33 cellular contexts compared by ENCODE assay signal in genomic region chr16:22010902-22011301, GRCh38. TPM values are rescaled to one million over a fixed set of nuclear protein-coding genes. Genes with fewer than 3 reads are reported as not detected.
"Had no signal": no experiment of that assay in that cellular context is flagged by ENCODE, and none has a peak within 500 bp of the region (broad histone marks: within the 10 kb centered on the region; RNA-seq: fewer than 3 reads in every experiment).

No MANE protein-coding gene starts in this region.

- H3K9me3 ChIP-seq: adrenal gland, body of pancreas, gastrocnemius medialis, psoas muscle, suprapubic skin, tibial artery, upper lobe of right lung had no signal

- H3K9me3 Mint-ChIP-seq: activated naive CD4-positive, alpha-beta T cell treated with anti-CD3 and anti-CD28 coated beads for 36 hours; activated naive CD8-positive, alpha-beta T cell treated with anti-CD3 and anti-CD28 coated beads for 36 hours; activated T-helper 17 cell treated with anti-CD3 and anti-CD28 coated beads, Interleukin-2, amount 50 U/mL, for 72 hours; memory B cell; naive thymus-derived CD4-positive, alpha-beta T cell; T-cell; T-helper 2 cell treated with Interferon-gamma antibody and Interleukin-4, amounts not matched to agents 5 μg/mL and 100 μg/mL, for 36 hours had no signal

- DNase-seq: activated CD4-positive, alpha-beta T cell treated with anti-CD3 and anti-CD28 coated beads for 48 hours; activated CD4-positive, alpha-beta T cell treated with anti-CD3 and anti-CD28 coated beads, Interleukin-2, amount 50 U/mL, for 48 hours; activated CD8-positive, alpha-beta memory T cell treated with anti-CD3 and anti-CD28 coated beads for 24 hours; activated naive CD4-positive, alpha-beta T cell treated with anti-CD3 and anti-CD28 coated beads for 36 hours; activated naive CD8-positive, alpha-beta T cell treated with anti-CD3 and anti-CD28 coated beads for 36 hours; adrenal gland; aorta; body of pancreas; dermis blood vessel endothelial cell; effector CD4-positive, alpha-beta T cell; gastrocnemius medialis; kidney; left colon; midbrain; naive thymus-derived CD4-positive, alpha-beta T cell; nucleus accumbens; psoas muscle; stimulated activated CD4-positive, alpha-beta T cell treated with anti-CD3 and anti-CD28 coated beads, Interleukin-15, amount 100 ng/mL, for 24 hours; stimulated activated CD4-positive, alpha-beta T cell treated with anti-CD3 and anti-CD28 coated beads, Interleukin-2, amount 100 ng/mL, for 24 hours; stimulated activated naive CD4-positive, alpha-beta T cell; T-cell; tibial artery; upper lobe of right lung; WERI-Rb-1 had no signal

- H3K4me2 ChIP-seq: hepatocyte had no signal

- H3K4me3 Mint-ChIP-seq: activated naive CD4-positive, alpha-beta T cell treated with anti-CD3 and anti-CD28 coated beads for 36 hours; activated naive CD8-positive, alpha-beta T cell treated with anti-CD3 and anti-CD28 coated beads for 36 hours; memory B cell; T-helper 2 cell treated with Interferon-gamma antibody and Interleukin-4, amounts not matched to agents 5 μg/mL and 100 μg/mL, for 36 hours had no signal

- H3K27ac Mint-ChIP-seq: activated naive CD4-positive, alpha-beta T cell treated with anti-CD3 and anti-CD28 coated beads for 36 hours; activated naive CD8-positive, alpha-beta T cell treated with anti-CD3 and anti-CD28 coated beads for 36 hours; activated T-helper 17 cell treated with anti-CD3 and anti-CD28 coated beads, Interleukin-2, amount 50 U/mL, for 72 hours; memory B cell; T-helper 2 cell treated with Interferon-gamma antibody and Interleukin-4, amounts not matched to agents 5 μg/mL and 100 μg/mL, for 36 hours had no signal

- ATAC-seq: activated CD4-positive, CD25-positive, alpha-beta regulatory T cell treated with anti-CD3 and anti-CD28 coated beads, Interleukin-2, amount 50 U/mL, for 24 hours; activated T-helper 17 cell treated with anti-CD3 and anti-CD28 coated beads, Interleukin-2, amount 50 U/mL, for 72 hours; body of pancreas; gastrocnemius medialis; left colon; naive thymus-derived CD4-positive, alpha-beta T cell; psoas muscle; T-cell; upper lobe of right lung had no signal

- H3K36me3 ChIP-seq: adrenal gland, gastrocnemius medialis, suprapubic skin, tibial artery, upper lobe of right lung, WERI-Rb-1 had no signal

- H3K4me3 ChIP-seq: adrenal gland, body of pancreas, gastrocnemius medialis, hepatocyte, psoas muscle, suprapubic skin, tibial artery, upper lobe of right lung had no signal

- H3K27ac ChIP-seq: adrenal gland, body of pancreas, gastrocnemius medialis, hepatocyte, parathyroid adenoma, psoas muscle, suprapubic skin, tibial artery, upper lobe of right lung, WERI-Rb-1 had no signal

- H3K36me3 Mint-ChIP-seq: memory B cell, T-cell had no signal

- H3K27me3 ChIP-seq: adrenal gland, body of pancreas, gastrocnemius medialis, hepatocyte, suprapubic skin, tibial artery, upper lobe of right lung had no signal

- H3K27me3 Mint-ChIP-seq: activated naive CD8-positive, alpha-beta T cell treated with anti-CD3 and anti-CD28 coated beads for 36 hours; activated T-helper 17 cell treated with anti-CD3 and anti-CD28 coated beads, Interleukin-2, amount 50 U/mL, for 72 hours; memory B cell; T-cell had no signal

- H3K9ac ChIP-seq: parathyroid adenoma had no signal

- H2AFZ ChIP-seq: hepatocyte, parathyroid adenoma had no signal

RNA-seq across cellular contexts. Expression of gene PDZD9, which starts 10.0 kb away (rescaled TPM):
- total RNA-seq: activated naive CD4-positive, alpha-beta T cell treated with anti-CD3 and anti-CD28 coated beads for 36 hours; activated naive CD8-positive, alpha-beta T cell treated with anti-CD3 and anti-CD28 coated beads for 36 hours; activated T-helper 17 cell treated with anti-CD3 and anti-CD28 coated beads, Interleukin-2, amount 50 U/mL, for 72 hours; aorta; body of pancreas; dermis blood vessel endothelial cell; epithelial cell of proximal tubule; gastrocnemius medialis; hepatocyte; kidney; left colon; lower leg skin; naive thymus-derived CD4-positive, alpha-beta T cell; psoas muscle; suprapubic skin; T-cell; upper lobe of right lung had no signal
